ENCODE assay signal across 10 cellular contexts in genomic region chr2:20614201-20615045, GRCh38. TPM values are rescaled to one million over a fixed set of nuclear protein-coding genes. Genes with fewer than 3 reads are reported as not detected.
DNase-seq lines count a peak whose midpoint lies in the region; ATAC-seq, FAIRE-seq and TF ChIP-seq lines count a peak whose summit lies in the region.
"Had no signal": no experiment of that assay in that cellular context is flagged by ENCODE, and none has a peak within 500 bp of the region (broad histone marks: within the 10 kb centered on the region; RNA-seq: fewer than 3 reads in every experiment).

No MANE protein-coding gene starts in this region.

- TF ChIP-seq CTCF in D721Med (IDR thresholded peaks at IDR 0.05; ENCODE audit: insufficient read depth, missing control alignments) (no peak), coronary artery (IDR thresholded peaks at IDR 0.05) (no peak)

- ATAC-seq in activated CD4-positive, CD25-positive, alpha-beta regulatory T cell treated with anti-CD3 and anti-CD28 coated beads, Interleukin-2, amount 50 U/mL, for 24 hours, result no peak
- no peak for ATAC-seq in HG02798 (IDR thresholded peaks at IDR 0.05; ENCODE audit: poor library complexity, unreplicated experiment)
- ATAC-seq in GM18498 (IDR thresholded peaks at IDR 0.05; ENCODE audit: unreplicated experiment), result no peak
- no peak for ATAC-seq in GM19023 (IDR thresholded peaks at IDR 0.05; ENCODE audit: unreplicated experiment)
- ATAC-seq: Panc1 had no signal

- no peak for FAIRE-seq in D721Med (lab: Jason Lieb, UNC)
- FAIRE-seq: G401.6 had no signal

- H3K27ac ChIP-seq in coronary artery, result peak overlapping the region; percentile 92 to 99

- DNase-seq in D721Med (ENCODE audit: insufficient read length, low spot score), result peak; percentile 63
- peak; percentile 79 for DNase-seq in NCI-H2107 treated with DMSO at 0.1 percent for 48 hours (lab: John Stamatoyannopoulos, UW; ENCODE audit: unreplicated experiment)
- DNase-seq in coronary artery (ENCODE audit: low spot score), result peak; percentile 84
- peak; percentile 55 for DNase-seq in myocyte (ENCODE audit: low read depth)

- no peak overlapping the region for H3K4me3 ChIP-seq in coronary artery

RNA-seq across cellular contexts. Expression of gene HS1BP3, which starts 36.5 kb away (rescaled TPM):
- total RNA-seq in myocyte, result 24.9 and 35.0 TPM in 2 replicates
- polyA plus RNA-seq in myocyte (2012), result 21.2 TPM

RNA-seq across cellular contexts. Expression of gene GDF7, which starts 52.5 kb away (rescaled TPM):
- not detected in 2 replicates for total RNA-seq in myocyte
- 0.05 TPM for polyA plus RNA-seq in myocyte (2012)
